ENCODE assay signal across 2 cellular contexts in the genomic region with DNA sequence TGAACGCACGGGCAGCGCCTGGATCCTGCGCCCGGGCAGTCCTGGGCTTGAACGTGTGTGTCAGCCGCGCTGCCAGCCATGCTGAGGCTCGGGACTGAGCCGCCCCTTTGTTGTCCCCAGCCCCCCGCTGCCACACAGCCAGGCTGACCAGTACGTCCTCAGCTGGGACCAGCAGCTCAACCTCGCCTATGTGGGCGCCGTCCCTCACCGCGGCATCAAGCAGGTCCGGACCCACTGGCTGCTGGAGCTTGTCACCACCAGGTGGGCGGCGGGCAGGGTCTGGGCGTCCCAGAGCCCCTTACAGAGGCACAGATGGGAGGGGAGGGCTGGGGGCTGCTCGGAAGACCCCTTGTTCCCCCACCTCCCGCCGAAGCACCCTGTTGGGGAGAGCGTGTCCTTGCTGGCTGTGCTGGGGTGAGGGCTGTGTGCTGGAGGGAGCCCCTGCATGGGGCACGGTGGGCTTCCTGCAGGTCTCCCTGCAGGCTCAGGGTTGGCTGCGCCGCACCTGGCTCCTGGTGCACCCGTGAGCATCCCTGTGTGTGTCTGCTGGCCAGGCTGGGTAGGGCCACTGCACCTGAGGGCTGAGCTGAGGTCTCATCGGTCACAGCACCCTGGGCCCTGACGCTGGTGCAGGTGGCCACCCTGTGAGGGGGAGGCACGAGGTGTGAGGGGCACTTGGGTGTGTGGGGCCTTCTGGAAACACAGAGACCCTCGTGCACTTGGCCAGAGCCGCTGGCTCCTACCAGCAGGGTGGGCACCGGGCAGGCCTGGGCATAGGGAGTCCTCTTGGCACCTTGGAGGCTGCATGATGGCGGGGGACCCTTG.
TF ChIP-seq lines count a peak whose summit lies in the region.

No MANE protein-coding gene starts in this region.

TF ChIP-seq in GM23338, 12 proteins besides CTCF, POLR2A, EP300 and RAD21 (continued from another document):
- TF ChIP-seq NANOG (IDR thresholded peaks at IDR 0.05; ENCODE audit: borderline replicate concordance) (no peak), EZH2 (IDR thresholded peaks at IDR 0.05; ENCODE audit: low read depth, unreplicated experiment) (no peak), STAT1 (IDR thresholded peaks at IDR 0.05; ENCODE audit: unreplicated experiment) (no peak), JUNB (IDR thresholded peaks at IDR 0.05; ENCODE audit: unreplicated experiment) (no peak), EZH2phosphoT487 (IDR thresholded peaks at IDR 0.05; ENCODE audit: unreplicated experiment) (no peak), ZNF331 (CRISPR knock-in tag; IDR thresholded peaks at IDR 0.05; ENCODE audit: low read depth) (no peak)
- TF ChIP-seq, protein P1, sequence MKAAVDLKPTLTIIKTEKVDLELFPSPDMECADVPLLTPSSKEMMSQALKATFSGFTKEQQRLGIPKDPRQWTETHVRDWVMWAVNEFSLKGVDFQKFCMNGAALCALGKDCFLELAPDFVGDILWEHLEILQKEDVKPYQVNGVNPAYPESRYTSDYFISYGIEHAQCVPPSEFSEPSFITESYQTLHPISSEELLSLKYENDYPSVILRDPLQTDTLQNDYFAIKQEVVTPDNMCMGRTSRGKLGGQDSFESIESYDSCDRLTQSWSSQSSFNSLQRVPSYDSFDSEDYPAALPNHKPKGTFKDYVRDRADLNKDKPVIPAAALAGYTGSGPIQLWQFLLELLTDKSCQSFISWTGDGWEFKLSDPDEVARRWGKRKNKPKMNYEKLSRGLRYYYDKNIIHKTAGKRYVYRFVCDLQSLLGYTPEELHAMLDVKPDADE (IDR thresholded peaks at IDR 0.05) = no peak
- TF ChIP-seq, protein P2, sequence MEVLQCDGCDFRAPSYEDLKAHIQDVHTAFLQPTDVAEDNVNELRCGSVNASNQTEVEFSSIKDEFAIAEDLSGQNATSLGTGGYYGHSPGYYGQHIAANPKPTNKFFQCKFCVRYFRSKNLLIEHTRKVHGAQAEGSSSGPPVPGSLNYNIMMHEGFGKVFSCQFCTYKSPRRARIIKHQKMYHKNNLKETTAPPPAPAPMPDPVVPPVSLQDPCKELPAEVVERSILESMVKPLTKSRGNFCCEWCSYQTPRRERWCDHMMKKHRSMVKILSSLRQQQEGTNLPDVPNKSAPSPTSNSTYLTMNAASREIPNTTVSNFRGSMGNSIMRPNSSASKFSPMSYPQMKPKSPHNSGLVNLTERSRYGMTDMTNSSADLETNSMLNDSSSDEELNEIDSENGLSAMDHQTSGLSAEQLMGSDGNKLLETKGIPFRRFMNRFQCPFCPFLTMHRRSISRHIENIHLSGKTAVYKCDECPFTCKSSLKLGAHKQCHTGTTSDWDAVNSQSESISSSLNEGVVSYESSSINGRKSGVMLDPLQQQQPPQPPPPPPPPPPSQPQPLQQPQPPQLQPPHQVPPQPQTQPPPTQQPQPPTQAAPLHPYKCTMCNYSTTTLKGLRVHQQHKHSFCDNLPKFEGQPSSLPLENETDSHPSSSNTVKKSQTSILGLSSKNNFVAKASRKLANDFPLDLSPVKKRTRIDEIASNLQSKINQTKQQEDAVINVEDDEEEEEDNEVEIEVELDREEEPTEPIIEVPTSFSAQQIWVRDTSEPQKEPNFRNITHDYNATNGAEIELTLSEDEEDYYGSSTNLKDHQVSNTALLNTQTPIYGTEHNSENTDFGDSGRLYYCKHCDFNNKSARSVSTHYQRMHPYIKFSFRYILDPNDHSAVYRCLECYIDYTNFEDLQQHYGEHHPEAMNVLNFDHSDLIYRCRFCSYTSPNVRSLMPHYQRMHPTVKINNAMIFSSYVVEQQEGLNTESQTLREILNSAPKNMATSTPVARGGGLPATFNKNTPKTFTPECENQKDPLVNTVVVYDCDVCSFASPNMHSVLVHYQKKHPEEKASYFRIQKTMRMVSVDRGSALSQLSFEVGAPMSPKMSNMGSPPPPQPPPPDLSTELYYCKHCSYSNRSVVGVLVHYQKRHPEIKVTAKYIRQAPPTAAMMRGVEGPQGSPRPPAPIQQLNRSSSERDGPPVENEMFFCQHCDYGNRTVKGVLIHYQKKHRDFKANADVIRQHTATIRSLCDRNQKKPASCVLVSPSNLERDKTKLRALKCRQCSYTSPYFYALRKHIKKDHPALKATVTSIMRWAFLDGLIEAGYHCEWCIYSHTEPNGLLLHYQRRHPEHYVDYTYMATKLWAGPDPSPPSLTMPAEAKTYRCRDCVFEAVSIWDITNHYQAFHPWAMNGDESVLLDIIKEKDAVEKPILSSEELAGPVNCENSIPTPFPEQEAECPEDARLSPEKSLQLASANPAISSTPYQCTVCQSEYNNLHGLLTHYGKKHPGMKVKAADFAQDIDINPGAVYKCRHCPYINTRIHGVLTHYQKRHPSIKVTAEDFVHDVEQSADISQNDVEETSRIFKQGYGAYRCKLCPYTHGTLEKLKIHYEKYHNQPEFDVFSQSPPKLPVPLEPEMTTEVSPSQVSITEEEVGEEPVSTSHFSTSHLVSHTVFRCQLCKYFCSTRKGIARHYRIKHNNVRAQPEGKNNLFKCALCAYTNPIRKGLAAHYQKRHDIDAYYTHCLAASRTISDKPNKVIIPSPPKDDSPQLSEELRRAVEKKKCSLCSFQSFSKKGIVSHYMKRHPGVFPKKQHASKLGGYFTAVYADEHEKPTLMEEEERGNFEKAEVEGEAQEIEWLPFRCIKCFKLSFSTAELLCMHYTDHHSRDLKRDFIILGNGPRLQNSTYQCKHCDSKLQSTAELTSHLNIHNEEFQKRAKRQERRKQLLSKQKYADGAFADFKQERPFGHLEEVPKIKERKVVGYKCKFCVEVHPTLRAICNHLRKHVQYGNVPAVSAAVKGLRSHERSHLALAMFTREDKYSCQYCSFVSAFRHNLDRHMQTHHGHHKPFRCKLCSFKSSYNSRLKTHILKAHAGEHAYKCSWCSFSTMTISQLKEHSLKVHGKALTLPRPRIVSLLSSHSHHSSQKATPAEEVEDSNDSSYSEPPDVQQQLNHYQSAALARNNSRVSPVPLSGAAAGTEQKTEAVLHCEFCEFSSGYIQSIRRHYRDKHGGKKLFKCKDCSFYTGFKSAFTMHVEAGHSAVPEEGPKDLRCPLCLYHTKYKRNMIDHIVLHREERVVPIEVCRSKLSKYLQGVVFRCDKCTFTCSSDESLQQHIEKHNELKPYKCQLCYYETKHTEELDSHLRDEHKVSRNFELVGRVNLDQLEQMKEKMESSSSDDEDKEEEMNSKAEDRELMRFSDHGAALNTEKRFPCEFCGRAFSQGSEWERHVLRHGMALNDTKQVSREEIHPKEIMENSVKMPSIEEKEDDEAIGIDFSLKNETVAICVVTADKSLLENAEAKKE (CRISPR knock-in tag; IDR thresholded peaks at IDR 0.05) = no peak

TF ChIP-seq in WTC11, 78 proteins besides CTCF, POLR2A, EP300 and RAD21:
- TF ChIP-seq ATF1 (CRISPR knock-in tag; IDR thresholded peaks at IDR 0.05) = no peak
- TF ChIP-seq, protein P3, sequence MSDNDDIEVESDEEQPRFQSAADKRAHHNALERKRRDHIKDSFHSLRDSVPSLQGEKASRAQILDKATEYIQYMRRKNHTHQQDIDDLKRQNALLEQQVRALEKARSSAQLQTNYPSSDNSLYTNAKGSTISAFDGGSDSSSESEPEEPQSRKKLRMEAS (CRISPR knock-in tag; IDR thresholded peaks at IDR 0.05) = no peak
- no peak for TF ChIP-seq ZNF396 (CRISPR knock-in tag; IDR thresholded peaks at IDR 0.05; ENCODE audit: borderline replicate concordance)
- no peak for TF ChIP-seq TP53 (CRISPR knock-in tag; IDR thresholded peaks at IDR 0.05)
- TF ChIP-seq ZNF317 (CRISPR knock-in tag; IDR thresholded peaks at IDR 0.05; ENCODE audit: borderline replicate concordance, low read depth) = no peak
- TF ChIP-seq TEAD4 (CRISPR knock-in tag; IDR thresholded peaks at IDR 0.05) = no peak
- TF ChIP-seq, protein P4, sequence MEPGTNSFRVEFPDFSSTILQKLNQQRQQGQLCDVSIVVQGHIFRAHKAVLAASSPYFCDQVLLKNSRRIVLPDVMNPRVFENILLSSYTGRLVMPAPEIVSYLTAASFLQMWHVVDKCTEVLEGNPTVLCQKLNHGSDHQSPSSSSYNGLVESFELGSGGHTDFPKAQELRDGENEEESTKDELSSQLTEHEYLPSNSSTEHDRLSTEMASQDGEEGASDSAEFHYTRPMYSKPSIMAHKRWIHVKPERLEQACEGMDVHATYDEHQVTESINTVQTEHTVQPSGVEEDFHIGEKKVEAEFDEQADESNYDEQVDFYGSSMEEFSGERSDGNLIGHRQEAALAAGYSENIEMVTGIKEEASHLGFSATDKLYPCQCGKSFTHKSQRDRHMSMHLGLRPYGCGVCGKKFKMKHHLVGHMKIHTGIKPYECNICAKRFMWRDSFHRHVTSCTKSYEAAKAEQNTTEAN (CRISPR knock-in tag; IDR thresholded peaks at IDR 0.05) = no peak
- no peak for TF ChIP-seq ZNF263 (CRISPR knock-in tag; IDR thresholded peaks at IDR 0.05; ENCODE audit: low read depth)
- no peak for TF ChIP-seq CREB1 (CRISPR knock-in tag; IDR thresholded peaks at IDR 0.05)
- no peak for TF ChIP-seq MXD4 (CRISPR knock-in tag; IDR thresholded peaks at IDR 0.05; ENCODE audit: borderline replicate concordance)
- TF ChIP-seq, protein P5, sequence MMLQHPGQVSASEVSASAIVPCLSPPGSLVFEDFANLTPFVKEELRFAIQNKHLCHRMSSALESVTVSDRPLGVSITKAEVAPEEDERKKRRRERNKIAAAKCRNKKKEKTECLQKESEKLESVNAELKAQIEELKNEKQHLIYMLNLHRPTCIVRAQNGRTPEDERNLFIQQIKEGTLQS (CRISPR knock-in tag; conservative IDR thresholded peaks at IDR 0.05) = no peak
- TF ChIP-seq EMX1 (CRISPR knock-in tag; IDR thresholded peaks at IDR 0.05) = no peak
- no peak for TF ChIP-seq SMAD4 (CRISPR knock-in tag; IDR thresholded peaks at IDR 0.05)
- TF ChIP-seq, protein P6, sequence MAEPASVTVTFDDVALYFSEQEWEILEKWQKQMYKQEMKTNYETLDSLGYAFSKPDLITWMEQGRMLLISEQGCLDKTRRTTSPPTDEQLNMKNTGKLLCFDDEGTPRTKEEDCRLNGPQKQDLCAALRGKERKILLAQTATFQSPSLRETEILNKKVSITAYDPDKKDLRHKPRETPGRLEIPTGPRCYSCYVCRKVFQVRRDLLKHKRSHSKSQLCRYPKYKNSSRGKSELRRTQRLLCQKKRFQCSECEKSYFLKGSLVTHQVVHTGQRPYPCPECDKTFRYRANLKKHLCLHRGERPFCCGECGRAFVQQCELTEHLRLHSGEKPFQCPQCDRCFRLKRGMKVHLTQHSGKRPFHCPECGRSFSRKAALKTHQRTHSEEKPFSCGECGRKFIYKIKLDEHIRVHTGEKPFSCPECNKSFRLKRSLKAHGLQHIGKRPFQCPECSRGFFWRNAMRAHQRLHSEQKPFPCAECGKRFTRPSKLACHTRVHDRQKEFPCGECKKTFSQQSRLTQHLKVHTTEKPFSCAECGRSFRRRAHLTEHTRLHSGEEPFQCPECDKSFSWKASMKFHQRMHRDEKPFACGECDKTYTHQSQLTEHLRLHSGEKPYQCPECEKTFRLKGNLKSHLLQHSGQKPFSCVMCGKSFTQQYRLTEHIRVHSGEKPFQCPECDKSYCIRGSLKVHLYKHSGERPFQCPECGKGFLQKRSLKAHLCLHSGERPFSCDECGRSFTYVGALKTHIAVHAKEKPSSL (CRISPR knock-in tag; conservative IDR thresholded peaks at IDR 0.05) = no peak
- no peak for TF ChIP-seq TEAD1 (CRISPR knock-in tag; IDR thresholded peaks at IDR 0.05)
- TF ChIP-seq, protein P7, sequence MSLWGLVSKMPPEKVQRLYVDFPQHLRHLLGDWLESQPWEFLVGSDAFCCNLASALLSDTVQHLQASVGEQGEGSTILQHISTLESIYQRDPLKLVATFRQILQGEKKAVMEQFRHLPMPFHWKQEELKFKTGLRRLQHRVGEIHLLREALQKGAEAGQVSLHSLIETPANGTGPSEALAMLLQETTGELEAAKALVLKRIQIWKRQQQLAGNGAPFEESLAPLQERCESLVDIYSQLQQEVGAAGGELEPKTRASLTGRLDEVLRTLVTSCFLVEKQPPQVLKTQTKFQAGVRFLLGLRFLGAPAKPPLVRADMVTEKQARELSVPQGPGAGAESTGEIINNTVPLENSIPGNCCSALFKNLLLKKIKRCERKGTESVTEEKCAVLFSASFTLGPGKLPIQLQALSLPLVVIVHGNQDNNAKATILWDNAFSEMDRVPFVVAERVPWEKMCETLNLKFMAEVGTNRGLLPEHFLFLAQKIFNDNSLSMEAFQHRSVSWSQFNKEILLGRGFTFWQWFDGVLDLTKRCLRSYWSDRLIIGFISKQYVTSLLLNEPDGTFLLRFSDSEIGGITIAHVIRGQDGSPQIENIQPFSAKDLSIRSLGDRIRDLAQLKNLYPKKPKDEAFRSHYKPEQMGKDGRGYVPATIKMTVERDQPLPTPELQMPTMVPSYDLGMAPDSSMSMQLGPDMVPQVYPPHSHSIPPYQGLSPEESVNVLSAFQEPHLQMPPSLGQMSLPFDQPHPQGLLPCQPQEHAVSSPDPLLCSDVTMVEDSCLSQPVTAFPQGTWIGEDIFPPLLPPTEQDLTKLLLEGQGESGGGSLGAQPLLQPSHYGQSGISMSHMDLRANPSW (CRISPR knock-in tag; conservative IDR thresholded peaks at IDR 0.05; ENCODE audit: low read depth) = no peak
TF ChIP-seq in WTC11: peak in this region for 0.
